Comparison of ENCODE assay signal across 5 cellular contexts in the genomic region with DNA sequence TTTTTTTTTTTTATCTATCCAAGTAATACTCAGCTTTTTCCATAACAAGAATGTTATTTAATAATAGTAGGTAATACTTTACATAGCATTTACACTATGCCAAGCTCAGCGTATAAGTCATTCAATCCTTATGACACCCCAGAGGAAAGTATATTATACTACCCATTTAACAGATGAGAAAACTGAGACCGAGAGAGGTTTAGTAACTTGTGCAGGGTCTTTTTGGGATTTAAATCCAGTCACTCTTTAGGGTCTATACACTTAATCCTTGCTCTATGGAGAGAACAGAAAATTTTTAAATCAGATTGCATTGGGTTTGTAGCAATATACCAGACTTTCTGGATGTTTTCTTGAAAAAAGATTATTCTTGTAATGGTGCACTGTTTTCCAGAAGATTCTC.
"Had no signal": no experiment of that assay in that cellular context is flagged by ENCODE, and none has a peak within 500 bp of the region (broad histone marks: within the 10 kb centered on the region; RNA-seq: fewer than 3 reads in every experiment).

No MANE protein-coding gene starts in this region.

- H3K27ac ChIP-seq: HL-60 had no signal

- H3K36me3 Mint-ChIP-seq: IgD-negative memory B cell had no signal

- H3K4me1 Mint-ChIP-seq: IgD-negative memory B cell had no signal

- H3K27ac Mint-ChIP-seq: IgD-negative memory B cell had no signal

- DNase-seq: IMR-90, KBM-7, KG1 had no signal

- H3K4me3 Mint-ChIP-seq: IgD-negative memory B cell had no signal
